Comparison of ENCODE assay signal across 8 cellular contexts in the genomic region with DNA sequence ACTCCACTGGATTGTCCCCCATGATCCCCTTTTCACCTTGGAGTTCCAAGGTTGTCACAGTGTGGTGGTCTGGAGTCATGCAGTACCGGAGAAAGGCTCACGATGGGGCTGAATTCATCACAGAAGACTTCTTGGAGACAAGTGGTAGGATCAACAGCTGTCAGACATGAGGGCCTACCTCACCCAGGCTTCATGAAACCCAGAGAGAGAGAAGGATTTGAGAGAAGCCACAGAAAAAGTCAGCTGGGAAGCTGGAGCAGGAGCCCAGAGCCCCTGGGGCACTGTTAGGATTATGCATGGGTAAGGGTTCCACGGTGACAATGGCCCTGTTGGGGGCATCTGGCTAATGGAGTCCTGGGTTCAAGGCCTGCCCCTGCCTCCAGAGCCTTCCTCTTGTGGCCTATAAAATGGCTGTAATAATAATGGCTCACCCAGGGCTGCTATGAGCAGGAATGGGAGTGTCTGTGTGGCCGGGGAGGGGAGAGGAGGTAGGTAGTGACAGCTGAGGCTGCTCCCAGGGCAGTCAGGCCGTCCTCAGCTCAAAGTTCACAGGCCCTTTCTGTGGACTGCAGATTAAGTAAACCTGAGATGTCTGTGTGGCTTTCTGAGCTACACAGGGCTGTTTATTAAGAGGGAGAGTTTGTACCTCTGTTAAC. TPM values are rescaled to one million over a fixed set of nuclear protein-coding genes. Genes with fewer than 3 reads are reported as not detected.
A peak's percentile ranks its signal among the peaks of the same experiment; 100 is the strongest.
DNase-seq lines count a peak whose midpoint lies in the region; ATAC-seq and FAIRE-seq lines count a peak whose summit lies in the region.

No MANE protein-coding gene starts in this region.

- no peaks in the 10 kb centered on the region for H3K9me3 ChIP-seq in small intestine (ENCODE audit: control insufficient read depth, low read depth)

- no peaks in the 10 kb centered on the region for H3K27me3 Mint-ChIP-seq in activated naive CD4-positive, alpha-beta T cell treated with anti-CD3 and anti-CD28 coated beads, Interleukin-2, amount 10 ng/mL, durations not matched to agents 7 days and 5 days

- H3K27me3 ChIP-seq in small intestine (ENCODE audit: control insufficient read depth in 2 of 2, insufficient read depth in 2 of 2, low read length in 2 of 2): no peaks in the 10 kb centered on the region

- H3K4me3 Mint-ChIP-seq in activated naive CD4-positive, alpha-beta T cell treated with anti-CD3 and anti-CD28 coated beads, Interleukin-2, amount 10 ng/mL, durations not matched to agents 7 days and 5 days: peak overlapping the region; percentile 88

- FAIRE-seq in small intestine (lab: Jason Lieb, UNC): no peak

- 20 to 35% (median 29%) methylated on average over 5 of the region's 5 CpGs for WGBS in small intestine, 3 donors

- no peaks in the 10 kb centered on the region for H3K9me3 Mint-ChIP-seq in activated naive CD4-positive, alpha-beta T cell treated with anti-CD3 and anti-CD28 coated beads, Interleukin-2, amount 10 ng/mL, durations not matched to agents 7 days and 5 days

- DNase-seq in AML-193 (lab: John Stamatoyannopoulos, UW): peak; percentile 66 to 67
- peak; percentile 49 for DNase-seq in RPMI8226
- peak; percentile 71 for DNase-seq in activated naive CD4-positive, alpha-beta T cell treated with anti-CD3 and anti-CD28 coated beads, Interleukin-2, amount 10 ng/mL, durations not matched to agents 7 days and 5 days
- DNase-seq in hepatic stellate cell (ENCODE audit: low spot score): peak; percentile 49
- DNase-seq in small intestine: peak; percentile 97
- no peak for DNase-seq in NCI-H1417 treated with DMSO at 0.1 percent for 48 hours (lab: John Stamatoyannopoulos, UW)

- peaks cover 67% of the 10 kb centered on the region for H3K4me1 Mint-ChIP-seq in activated naive CD4-positive, alpha-beta T cell treated with anti-CD3 and anti-CD28 coated beads, Interleukin-2, amount 10 ng/mL, durations not matched to agents 7 days and 5 days

- peaks cover 0 to 2% of the 10 kb centered on the region in 2 donors for H3K36me3 ChIP-seq in small intestine (ENCODE audit: control insufficient read depth in 2 of 2, insufficient read depth in 2 of 2, low read length in 2 of 2)

- H3K4me1 ChIP-seq in small intestine (ENCODE audit: control insufficient read depth in 2 of 2, insufficient read depth in 1 of 2, low read depth in 1 of 2, low read length in 1 of 2): peaks cover 0 to 5% of the 10 kb centered on the region in 2 donors

- CTCF ChIA-PET in activated naive CD4-positive, alpha-beta T cell treated with anti-CD3 and anti-CD28 coated beads, Interleukin-2, amount 10 ng/mL, durations not matched to agents 7 days and 5 days (lab: Charles Lee): interaction anchor here (0.6 to 5.3 kb wide), 18 partner anchors 9 to 196 kb away, joined by 3 to 24 read pairs (median 6); partner anchors contain the start of genes CORO2A, TBC1D2 and TRMO

- ATAC-seq in GM19023 (IDR thresholded peaks at IDR 0.05; ENCODE audit: unreplicated experiment): peak; percentile 56
- peak; percentile 41 for ATAC-seq in HG03175 (IDR thresholded peaks at IDR 0.05; ENCODE audit: unreplicated experiment)

- H3K36me3 Mint-ChIP-seq in activated naive CD4-positive, alpha-beta T cell treated with anti-CD3 and anti-CD28 coated beads, Interleukin-2, amount 10 ng/mL, durations not matched to agents 7 days and 5 days: peaks cover 26% of the 10 kb centered on the region

- H3K27ac Mint-ChIP-seq in activated naive CD4-positive, alpha-beta T cell treated with anti-CD3 and anti-CD28 coated beads, Interleukin-2, amount 10 ng/mL, durations not matched to agents 7 days and 5 days: peak overlapping the region; percentile 99

- H3K4me3 ChIP-seq in small intestine (ENCODE audit: low read depth in 1 of 2, low read length in 2 of 2): peak overlapping the region; percentile 71 to 75

- peak overlapping the region; percentile 98 to 99 for H3K27ac ChIP-seq in small intestine (ENCODE audit: low read depth in 1 of 2, low read length in 1 of 2)

RNA-seq across cellular contexts. Expression of gene TRIM14, which starts 0.9 kb away (rescaled TPM):
- polyA plus RNA-seq in small intestine: 10 to 100 TPM; 20.5 to 35.2 (median 30.6) TPM
